8 cellular contexts compared by ENCODE assay signal in genomic region chr17:58156839-58157803, GRCh38. TPM values are rescaled to one million over a fixed set of nuclear protein-coding genes. Genes with fewer than 3 reads are reported as not detected.
DNase-seq lines count a peak whose midpoint lies in the region; ATAC-seq and TF ChIP-seq lines count a peak whose summit lies in the region.

No MANE protein-coding gene starts in this region.

- H4K5ac ChIP-seq in H9 (ENCODE audit: insufficient read length, low read depth, low read length): no peak overlapping the region

- no peak overlapping the region for H4K91ac ChIP-seq in H9 (ENCODE audit: insufficient read length, low read depth, low read length)

- H2BK5ac ChIP-seq in H9 (ENCODE audit: insufficient read length, low read length): no peak overlapping the region

- no peaks in the 10 kb centered on the region for H3K79me2 ChIP-seq in H9 (ENCODE audit: insufficient read depth, low read length)

- peak overlapping the region; percentile 72 to 88 for H3K4me3 Mint-ChIP-seq in H9
- peak overlapping the region; percentile 78 for H3K4me3 Mint-ChIP-seq in dendritic cell treated with granulocyte-macrophage colony-stimulating factor and Interleukin-4, amounts not matched to agents 40 ng/mL and 50 ng/mL, for 4 days

- ATAC-seq in HG02973 (IDR thresholded peaks at IDR 0.05; ENCODE audit: unreplicated experiment): no peak

- H3K9ac ChIP-seq in H9 (ENCODE audit: extremely low read depth, insufficient read length, low read length): peak overlapping the region; percentile 46
- H3K9ac ChIP-seq in mucosa of rectum (ENCODE audit: low read depth in 1 of 2, low read length in 2 of 2): peak overlapping the region in 1 of 2 donors; percentile 14

- no peak overlapping the region for H3K23ac ChIP-seq in H9 (ENCODE audit: insufficient read length, low read depth, low read length)

- H3K18ac ChIP-seq in H9 (ENCODE audit: insufficient read length, low read depth, low read length): peak overlapping the region; percentile 92

- no peak overlapping the region for H2BK12ac ChIP-seq in H9 (ENCODE audit: insufficient read length, low read depth, low read length)

- H3K4me1 ChIP-seq in H9 (ENCODE audit: insufficient read depth, low read length): no peaks in the 10 kb centered on the region; the same call in 1 of the 2 replicates
- H3K4me1 ChIP-seq in mucosa of rectum (ENCODE audit: control insufficient read depth in 2 of 2, insufficient read depth in 2 of 2, low read length in 2 of 2): no peaks in the 10 kb centered on the region

- intact Hi-C loops in dendritic cell treated with granulocyte-macrophage colony-stimulating factor and Interleukin-4, amounts not matched to agents 40 ng/mL and 50 ng/mL, for 4 days (cut with micrococcal nuclease): no loop called here

- no peak overlapping the region for H3K27ac ChIP-seq in H9 (ENCODE audit: insufficient read length, low read depth, low read length)
- no peak overlapping the region for H3K27ac ChIP-seq in mucosa of rectum (ENCODE audit: low read depth in 2 of 2, low read length in 2 of 2)

- H4K8ac ChIP-seq in H9 (replicated peaks; ENCODE audit: insufficient read length, low read depth, low read length): no peak overlapping the region

- H3K4me2 ChIP-seq in H9 (ENCODE audit: insufficient read depth, insufficient read length, low read length): peak overlapping the region; percentile 82

- peak overlapping the region; percentile 33 to 64 for H3K4me3 ChIP-seq in mucosa of rectum (ENCODE audit: low read length in 2 of 2)

- peaks cover 11% of the 10 kb centered on the region for H3K23me2 ChIP-seq in H9 (ENCODE audit: insufficient read length, low read depth, low read length, poor library complexity, severe bottlenecking)

- H3K79me1 ChIP-seq in H9 (ENCODE audit: insufficient read depth, low read depth, low read length, poor library complexity, severe bottlenecking): no peaks in the 10 kb centered on the region

- H3K27me3 Mint-ChIP-seq in H9 (ENCODE audit: low read depth): peaks cover 86% of the 10 kb centered on the region
- H3K27me3 Mint-ChIP-seq in dendritic cell treated with granulocyte-macrophage colony-stimulating factor and Interleukin-4, amounts not matched to agents 40 ng/mL and 50 ng/mL, for 4 days: peaks cover 28% of the 10 kb centered on the region

- H3K36me3 Mint-ChIP-seq in H9 (ENCODE audit: insufficient read depth in 1 of 3, low read depth in 3 of 3): no peaks in the 10 kb centered on the region; a peak in 1 of 7 replicates
- no peaks in the 10 kb centered on the region for H3K36me3 Mint-ChIP-seq in dendritic cell treated with granulocyte-macrophage colony-stimulating factor and Interleukin-4, amounts not matched to agents 40 ng/mL and 50 ng/mL, for 4 days (ENCODE audit: low read depth)

- peak overlapping the region in 2 of 3 experiments; percentile 12 to 81; a peak in 2 of 7 replicates for H3K27ac Mint-ChIP-seq in H9
- H3K27ac Mint-ChIP-seq in dendritic cell treated with granulocyte-macrophage colony-stimulating factor and Interleukin-4, amounts not matched to agents 40 ng/mL and 50 ng/mL, for 4 days: peak overlapping the region; percentile 47

- H3T11ph ChIP-seq in H9 (ENCODE audit: low read length): no peak overlapping the region

- H4K20me1 ChIP-seq in H9 (ENCODE audit: control insufficient read depth, insufficient read depth, insufficient read length): no peaks in the 10 kb centered on the region

- peak; percentile 38 for TF ChIP-seq CTCF in H9 (conservative IDR thresholded peaks at IDR 0.05)

- no peaks in the 10 kb centered on the region for H3K9me3 ChIP-seq in H9 (ENCODE audit: control insufficient read depth, low read depth, low read length)
- H3K9me3 ChIP-seq in mucosa of rectum (ENCODE audit: control insufficient read depth in 2 of 2, low read length in 2 of 2): no peaks in the 10 kb centered on the region

- no peak overlapping the region for H3K4ac ChIP-seq in H9 (ENCODE audit: low read depth, low read length)

- no peak overlapping the region for H3K56ac ChIP-seq in H9 (ENCODE audit: insufficient read length, low read depth, low read length)

- H3K4me1 Mint-ChIP-seq in H9: peaks cover 6 to 7% of the 10 kb centered on the region in 2 experiments
- H3K4me1 Mint-ChIP-seq in dendritic cell treated with granulocyte-macrophage colony-stimulating factor and Interleukin-4, amounts not matched to agents 40 ng/mL and 50 ng/mL, for 4 days (ENCODE audit: low read depth): peaks cover 22% of the 10 kb centered on the region

- DNase-seq in H9 (peak; percentile 86), superior temporal gyrus (ENCODE audit: extremely low spot score) (no peak), cerebellar nuclear complex (lab: John Stamatoyannopoulos, UW) (no peak)
- DNase-seq in activated CD4-positive, alpha-beta T cell treated with anti-CD3 and anti-CD28 coated beads for 4 hours: peak; percentile 33 to 44
- DNase-seq in stimulated activated CD8-positive, alpha-beta memory T cell treated with anti-CD3 and anti-CD28 coated beads, Interleukin-4, amount 100 ng/mL, for 4 hours (ENCODE audit: low read depth in 2 of 2, low spot score in 1 of 2): peak; percentile 21 to 26

- H2BK15ac ChIP-seq in H9 (ENCODE audit: low read depth, low read length): no peak overlapping the region

- H3K36me3 ChIP-seq in mucosa of rectum (ENCODE audit: control insufficient read depth in 2 of 2, insufficient read depth in 2 of 2, low read length in 2 of 2): no peaks in the 10 kb centered on the region

- H3K27me3 ChIP-seq in H9 (ENCODE audit: insufficient read depth, low read length): no peaks in the 10 kb centered on the region; the same call in 1 of the 2 replicates
- peaks cover 17 to 23% of the 10 kb centered on the region in 2 donors for H3K27me3 ChIP-seq in mucosa of rectum (ENCODE audit: control insufficient read depth in 2 of 2, insufficient read depth in 2 of 2, low read length in 2 of 2)

- no peak overlapping the region for H2AK5ac ChIP-seq in H9 (ENCODE audit: insufficient read length, low read length)

- no CpG with 5 or more reads among the region's 65 CpGs for WGBS in H9 (ENCODE audit: extremely low coverage, insufficient read length, low lambda C conversion rate)

- no peak overlapping the region for H2BK120ac ChIP-seq in H9 (ENCODE audit: low read depth, low read length, poor library complexity, severe bottlenecking)

- H3K14ac ChIP-seq in H9 (ENCODE audit: insufficient read depth, low read length): peak overlapping the region; percentile 94

- H3K9me3 Mint-ChIP-seq in H9: no peaks in the 10 kb centered on the region
- no peaks in the 10 kb centered on the region for H3K9me3 Mint-ChIP-seq in dendritic cell treated with granulocyte-macrophage colony-stimulating factor and Interleukin-4, amounts not matched to agents 40 ng/mL and 50 ng/mL, for 4 days

- H2BK20ac ChIP-seq in H9 (ENCODE audit: low read depth, low read length, poor library complexity, severe bottlenecking): no peak overlapping the region

- peak overlapping the region; percentile 92 for H2AFZ ChIP-seq in H9 (ENCODE audit: low read length)

RNA-seq across cellular contexts. Expression of gene OR4D1, which starts 8.9 kb away (rescaled TPM):
- total RNA-seq in H9 (2021): 0.11 and 0.15 TPM in 2 replicates

RNA-seq across cellular contexts. Expression of gene OR4D2, which starts 9.7 kb away (rescaled TPM):
- total RNA-seq in H9 (2021): not detected in 2 replicates

RNA-seq across cellular contexts. Expression of gene EPX, which starts 35.4 kb away (rescaled TPM):
- not detected in 2 replicates for total RNA-seq in H9 (2021)

Comparison
In these comparisons a context has a peak if more than half of its experiments do, and no peak if none do; other contexts are left out.
1. DNase-seq: peak in H9 (single experiment), activated CD4-positive, alpha-beta T cell treated with anti-CD3 and anti-CD28 coated beads for 4 hours (2 of 2) and stimulated activated CD8-positive, alpha-beta memory T cell treated with anti-CD3 and anti-CD28 coated beads, Interleukin-4, amount 100 ng/mL, for 4 hours (2 of 2); none in superior temporal gyrus (single experiment) and cerebellar nuclear complex (0 of 2).